Comparison of ENCODE assay signal across 21 cellular contexts in genomic region chr16:89286096-89286495, GRCh38.
A peak's percentile ranks its signal among the peaks of the same experiment; 100 is the strongest.
DNase-seq lines count a peak whose midpoint lies in the region; ATAC-seq, FAIRE-seq and TF ChIP-seq lines count a peak whose summit lies in the region.
"Had no signal": no experiment of that assay in that cellular context is flagged by ENCODE, and none has a peak within 500 bp of the region (broad histone marks: within the 10 kb centered on the region; RNA-seq: fewer than 3 reads in every experiment).

No MANE protein-coding gene starts in this region.

- H2BK20ac ChIP-seq in H9 (ENCODE audit: low read depth, low read length, poor library complexity, severe bottlenecking), result no peak overlapping the region

- H3K27me3 Mint-ChIP-seq in H9 (ENCODE audit: low read depth) (no peaks in the 10 kb centered on the region; the same call in none of the 2 replicates), nephron progenitor cell (ENCODE audit: low read depth, poor library complexity) (no peaks in the 10 kb centered on the region)
- H3K27me3 Mint-ChIP-seq: B cell had no signal

- H4K8ac ChIP-seq in H9 (replicated peaks; ENCODE audit: insufficient read length, low read depth, low read length), result no peak overlapping the region

- no peak overlapping the region for H2BK12ac ChIP-seq in H9 (ENCODE audit: insufficient read length, low read depth, low read length)

- no peaks in the 10 kb centered on the region for H3K23me2 ChIP-seq in H9 (ENCODE audit: insufficient read length, low read depth, low read length, poor library complexity, severe bottlenecking)

- peaks cover 13 to 17% of the 10 kb centered on the region in 2 experiments for H3K4me1 Mint-ChIP-seq in H9
- peaks cover 6% of the 10 kb centered on the region for H3K4me1 Mint-ChIP-seq in nephron progenitor cell
- H3K4me1 Mint-ChIP-seq: B cell, CD14-positive monocyte had no signal

- TF ChIP-seq RAD21 in K562 (CRISPR knock-in tag; conservative IDR thresholded peaks at IDR 0.05 in 1 of 2, IDR thresholded peaks at IDR 0.05 in 1 of 2), result no peak

- no peak overlapping the region for H3K18ac ChIP-seq in H9 (ENCODE audit: insufficient read length, low read depth, low read length)

- BruUV-seq in K562 (replicated peaks; lab: Mats Ljungman, UMichigan) (no TSS peak), PC-3 (replicated peaks; lab: Mats Ljungman, UMichigan) (no TSS peak)

- no peaks in the 10 kb centered on the region for H3K9me2 ChIP-seq in PC-3 (replicated peaks; ENCODE audit: low read length)

- H4K20me1 ChIP-seq in H9 (ENCODE audit: control insufficient read depth, insufficient read depth, insufficient read length) (no peaks in the 10 kb centered on the region), K562 (replicated peaks; ENCODE audit: control insufficient read depth, insufficient read depth, low read length) (no peaks in the 10 kb centered on the region), PC-3 (ENCODE audit: low read length) (no peaks in the 10 kb centered on the region)

- no peak overlapping the region for H3T11ph ChIP-seq in H9 (ENCODE audit: low read length)

- H3K4ac ChIP-seq in H9 (ENCODE audit: low read depth, low read length), result no peak overlapping the region

- CTCF ChIA-PET in K562 (lab: Yijun Ruan, JAX; ENCODE audit: low intra/inter-chr PET ratio) (no interaction called here), PC-3 (lab: Charles Lee) (no interaction called here)

- H3K4me2 ChIP-seq in H9 (ENCODE audit: insufficient read depth, insufficient read length, low read length) (no peak overlapping the region), K562 (ENCODE audit: insufficient read depth, low read length) (no peak overlapping the region), PC-3 (ENCODE audit: low read length) (no peak overlapping the region)
- H3K4me2 ChIP-seq: A549 had no signal

- H3K56ac ChIP-seq in H9 (ENCODE audit: insufficient read length, low read depth, low read length), result no peak overlapping the region

- H3K27me3 ChIP-seq in right atrium auricular region (no peaks in the 10 kb centered on the region), H9 (ENCODE audit: insufficient read depth, low read length) (no peaks in the 10 kb centered on the region), K562 (ENCODE audit: control insufficient read depth in 2 of 2, insufficient read depth in 2 of 2, low read length in 2 of 2) (no peaks in the 10 kb centered on the region), PC-3 (ENCODE audit: low read length) (no peaks in the 10 kb centered on the region)
- H3K27me3 ChIP-seq: MG63 had no signal

- H3K36me3 Mint-ChIP-seq in H9 (ENCODE audit: insufficient read depth in 1 of 3, low read depth in 3 of 3), result peaks cover 9 to 30% (median 16%) of the 10 kb centered on the region in 3 experiments
- peaks cover 15% of the 10 kb centered on the region for H3K36me3 Mint-ChIP-seq in nephron progenitor cell (ENCODE audit: low read depth)

- ATAC-seq in Right ventricle myocardium inferior (no peak), K562 (no peak), PC-3 (no peak), GM21717 (IDR thresholded peaks at IDR 0.05; ENCODE audit: unreplicated experiment) (no peak)
- ATAC-seq: A549 had no signal

- TF ChIP-seq CTCF in right atrium auricular region (IDR thresholded peaks at IDR 0.05), result no peak
- no peak for TF ChIP-seq CTCF in H9 (conservative IDR thresholded peaks at IDR 0.05)
- TF ChIP-seq CTCF in K562 (IDR thresholded peaks at IDR 0.05 in 2 of 3, conservative IDR thresholded peaks at IDR 0.05 in 1 of 3; ENCODE audit: insufficient read depth in 2 of 3, low read depth in 1 of 3, low read length in 3 of 3), result no peak
- no peak for TF ChIP-seq CTCF in nephron progenitor cell (IDR thresholded peaks at IDR 0.05)
- TF ChIP-seq CTCF in PC-3 (conservative IDR thresholded peaks at IDR 0.05; ENCODE audit: low read depth, low read length), result no peak

- H3K27ac Mint-ChIP-seq in H9 (peak overlapping the region in 2 of 3 experiments; percentile 29 to 83; a peak in 1 of 7 replicates), nephron progenitor cell (peak overlapping the region; percentile 79)
- H3K27ac Mint-ChIP-seq: B cell had no signal

- H3K9me3 Mint-ChIP-seq in H9 (no peaks in the 10 kb centered on the region), nephron progenitor cell (no peaks in the 10 kb centered on the region)
- H3K9me3 Mint-ChIP-seq: CD14-positive monocyte had no signal

- no peak for TF ChIP-seq EP300 in K562 (IDR thresholded peaks at IDR 0.05; ENCODE audit: low read length)

- H3K36me3 ChIP-seq in right atrium auricular region (peaks cover 71% of the 10 kb centered on the region), K562 (ENCODE audit: control insufficient read depth, insufficient read depth, low read length) (peaks cover 89% of the 10 kb centered on the region), PC-3 (ENCODE audit: low read depth, low read length) (peaks cover 16% of the 10 kb centered on the region; the same call in 1 of the 2 replicates)

- no peaks in the 10 kb centered on the region for H3K9me1 ChIP-seq in K562 (ENCODE audit: control insufficient read depth, insufficient read depth, low read length)

- no peak overlapping the region for H2AK5ac ChIP-seq in H9 (ENCODE audit: insufficient read length, low read length)

- H3K9me3 ChIP-seq in right atrium auricular region (no peaks in the 10 kb centered on the region), H9 (ENCODE audit: control insufficient read depth, low read depth, low read length) (no peaks in the 10 kb centered on the region), K562 (replicated peaks; ENCODE audit: control insufficient read depth, insufficient read depth, low read depth, low read length) (peaks cover 16% of the 10 kb centered on the region), PC-3 (ENCODE audit: low read length) (no peaks in the 10 kb centered on the region)
- H3K9me3 ChIP-seq: A549, MG63 had no signal

- no peak for TF ChIP-seq POLR2A in K562 (conservative IDR thresholded peaks at IDR 0.05)

- H3K79me2 ChIP-seq in H9 (ENCODE audit: insufficient read depth, low read length) (no peaks in the 10 kb centered on the region; the same call in 1 of the 2 replicates), K562 (ENCODE audit: control insufficient read depth, insufficient read depth, low read length) (peaks cover 13% of the 10 kb centered on the region), PC-3 (ENCODE audit: low read length) (no peaks in the 10 kb centered on the region)

- DNase-seq in Right ventricle myocardium inferior (ENCODE audit: missing footprints), result peak; percentile 39
- DNase-seq in right atrium auricular region (ENCODE audit: low spot score), result no peak
- DNase-seq in H9, result no peak
- DNase-seq in K562 (ENCODE audit: extremely low read depth in 1 of 4, low spot score in 3 of 4), result no peak
- DNase-seq in nephron progenitor cell, result no peak
- no peak for DNase-seq in PC-3
- DNase-seq in LoVo (ENCODE audit: low spot score), result no peak
- DNase-seq: GDM1, Kasumi-1, MG63, NCI-H1417, NCI-H187, NCI-H446 treated with DMSO at 0.1 percent for 48 hours, NCI-H526 treated with DMSO at 0.1 percent for 48 hours, RPMI8226, SIG-M5 had no signal

- H3K14ac ChIP-seq in H9 (ENCODE audit: insufficient read depth, low read length), result no peak overlapping the region

- in situ Hi-C loops in K562 (cut with MboI), result no loop called here

- H3K4me3 Mint-ChIP-seq in H9 (no peak overlapping the region), nephron progenitor cell (no peak overlapping the region)
- H3K4me3 Mint-ChIP-seq: B cell, CD14-positive monocyte had no signal

- no peak overlapping the region for H3K9ac ChIP-seq in H9 (ENCODE audit: extremely low read depth, insufficient read length, low read length)
- no peak overlapping the region for H3K9ac ChIP-seq in K562 (ENCODE audit: insufficient read depth in 1 of 2, low read depth in 2 of 2, low read length in 2 of 2)
- H3K9ac ChIP-seq in PC-3 (ENCODE audit: low read length), result no peak overlapping the region

- no peak overlapping the region for H2BK120ac ChIP-seq in H9 (ENCODE audit: low read depth, low read length, poor library complexity, severe bottlenecking)

- H3K4me1 ChIP-seq in right atrium auricular region (no peaks in the 10 kb centered on the region), H9 (ENCODE audit: insufficient read depth, low read length) (no peaks in the 10 kb centered on the region; the same call in 1 of the 2 replicates), K562 (replicated peaks in 1 of 2; ENCODE audit: control insufficient read depth in 2 of 2, insufficient read depth in 2 of 2, low read length in 2 of 2) (peaks cover 0 to 23% of the 10 kb centered on the region in 2 experiments; a peak in 1 of 5 replicates), PC-3 (ENCODE audit: insufficient read depth, low read length) (no peaks in the 10 kb centered on the region)
- H3K4me1 ChIP-seq: A549 had no signal

- WGBS in H9 (ENCODE audit: extremely low coverage, insufficient read length, low lambda C conversion rate), result no CpG with 5 or more reads among the region's 25 CpGs
- WGBS in K562 (ENCODE audit: insufficient coverage, low coverage, missing lambda C conversion rate), result 89% methylated on average over 12 of the region's 25 CpGs

- H3K4me3 ChIP-seq in right atrium auricular region (no peak overlapping the region), K562 (no peak overlapping the region), PC-3 (ENCODE audit: low read length) (no peak overlapping the region)
- H3K4me3 ChIP-seq: A549, MG63 had no signal

- no peak overlapping the region for H2BK5ac ChIP-seq in H9 (ENCODE audit: insufficient read length, low read length)

- peaks cover 3% of the 10 kb centered on the region for H3K79me1 ChIP-seq in H9 (ENCODE audit: insufficient read depth, low read depth, low read length, poor library complexity, severe bottlenecking)

- H2AFZ ChIP-seq in H9 (ENCODE audit: low read length) (no peak overlapping the region), K562 (ENCODE audit: low read depth, low read length) (no peak overlapping the region), PC-3 (ENCODE audit: low read length) (no peak overlapping the region)

- no peak for FAIRE-seq in K562 (lab: Jason Lieb, UNC)
- FAIRE-seq: A549, GM18507 had no signal

- POLR2A ChIA-PET in K562 (lab: Yijun Ruan, JAX) (interaction anchor here (1.5 kb wide), 1 partner anchor 8 kb away, joined by 4 read pairs; no protein-coding TSS in a partner anchor), PC-3 (lab: Charles Lee; ENCODE audit: unreplicated experiment) (no interaction called here)

- H3F3A ChIP-seq in PC-3 (ENCODE audit: low read length, unreplicated experiment), result no peaks in the 10 kb centered on the region

- no peak overlapping the region for H3K27ac ChIP-seq in right atrium auricular region
- no peak overlapping the region for H3K27ac ChIP-seq in H9 (ENCODE audit: insufficient read length, low read depth, low read length)
- no peak overlapping the region for H3K27ac ChIP-seq in K562 (ENCODE audit: extremely low read depth, low read depth, low read length)
- no peak overlapping the region for H3K27ac ChIP-seq in PC-3 (ENCODE audit: low read length)
- H3K27ac ChIP-seq: A549 had no signal

- no peak overlapping the region for H2BK15ac ChIP-seq in H9 (ENCODE audit: low read depth, low read length)

- no peak overlapping the region for H3K23ac ChIP-seq in H9 (ENCODE audit: insufficient read length, low read depth, low read length)

- intact Hi-C loops in Right ventricle myocardium inferior (cut with DNase I) (loop anchor here (5.0 kb wide), 1 partner anchor 44 kb away; no protein-coding TSS in a partner anchor), K562 (cut with micrococcal nuclease) (no loop called here), PC-3 (cut with micrococcal nuclease) (no loop called here)

- H4K91ac ChIP-seq in H9 (ENCODE audit: insufficient read length, low read depth, low read length), result no peak overlapping the region

- no peak overlapping the region for H4K5ac ChIP-seq in H9 (ENCODE audit: insufficient read length, low read depth, low read length)
